Comparison of ENCODE assay signal across 18 cellular contexts in the genomic region with DNA sequence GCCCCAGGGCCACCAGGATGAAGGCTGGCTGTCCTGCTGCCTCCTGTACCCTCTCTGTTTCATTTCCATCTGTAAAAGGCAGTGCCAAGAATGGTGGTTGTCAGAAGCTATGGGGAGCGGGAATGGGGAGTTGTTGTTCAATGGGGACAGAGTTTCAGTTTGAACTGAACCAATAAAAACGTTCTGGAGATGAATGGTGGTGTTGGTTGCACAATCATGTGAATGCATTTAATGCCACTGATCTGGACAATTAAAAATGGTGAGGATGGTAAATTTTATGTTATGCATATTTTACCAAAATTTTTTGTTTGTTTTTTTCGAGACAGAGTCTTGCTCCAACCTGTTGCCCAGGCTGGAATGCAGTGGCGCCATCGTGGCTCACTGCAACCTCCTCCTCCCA.
"Had no signal": no experiment of that assay in that cellular context is flagged by ENCODE, and none has a peak within 500 bp of the region (broad histone marks: within the 10 kb centered on the region; RNA-seq: fewer than 3 reads in every experiment).

No MANE protein-coding gene starts in this region.

- H3K9me3 Mint-ChIP-seq: activated CD4-positive, alpha-beta T cell treated with anti-CD3 and anti-CD28 coated beads, Interleukin-2, amount 10 ng/mL, durations not matched to agents 24 days and 14 days; activated naive CD4-positive, alpha-beta T cell treated with anti-CD3 and anti-CD28 coated beads, Interleukin-2, amount 50 U/mL, for 72 hours; activated T-helper 1 cell treated with anti-CD3 and anti-CD28 coated beads, Interleukin-12 subunit alpha, Interleukin-12 subunit beta, Interleukin-2, Interleukin-4 antibody, amounts not matched to agents 30 ng/mL and 10 ng/mL and 1 ng/mL, durations not matched to agents 14 hours and 24 hours and 36 hours had no signal

- ATAC-seq: activated CD8-positive, alpha-beta T cell treated with anti-CD3 and anti-CD28 coated beads, Interleukin-2, amount 10 ng/mL, durations not matched to agents 7 days and 5 days; activated naive CD4-positive, alpha-beta T cell treated with anti-CD3 and anti-CD28 coated beads, Interleukin-2, amount 50 U/mL, for 72 hours; esophagus mucosa; mucosa of descending colon; SK-N-SH treated with all-trans-retinoic acid at 6 μM for 48 hours had no signal

- H3K27me3 Mint-ChIP-seq: activated CD4-positive, alpha-beta T cell treated with anti-CD3 and anti-CD28 coated beads, Interleukin-2, amount 10 ng/mL, durations not matched to agents 24 days and 14 days had no signal

- H3K27ac Mint-ChIP-seq: activated CD4-positive, alpha-beta T cell treated with anti-CD3 and anti-CD28 coated beads, Interleukin-2, amount 10 ng/mL, durations not matched to agents 24 days and 14 days; activated CD8-positive, alpha-beta T cell treated with anti-CD3 and anti-CD28 coated beads, Interleukin-2, amount 10 ng/mL, durations not matched to agents 7 days and 5 days; activated naive CD4-positive, alpha-beta T cell treated with anti-CD3 and anti-CD28 coated beads, Interleukin-2, amount 50 U/mL, for 72 hours; activated T-helper 1 cell treated with anti-CD3 and anti-CD28 coated beads, Interleukin-12 subunit alpha, Interleukin-12 subunit beta, Interleukin-2, Interleukin-4 antibody, amounts not matched to agents 30 ng/mL and 10 ng/mL and 1 ng/mL, durations not matched to agents 14 hours and 24 hours and 36 hours had no signal

- H3K36me3 ChIP-seq: spleen, tibial nerve had no signal

- H3K27me3 ChIP-seq: spleen, tibial nerve had no signal

- H3K4me1 Mint-ChIP-seq: activated CD4-positive, alpha-beta T cell treated with anti-CD3 and anti-CD28 coated beads, Interleukin-2, amount 10 ng/mL, durations not matched to agents 24 days and 14 days had no signal

- DNase-seq: activated CD4-positive, alpha-beta T cell treated with anti-CD3 and anti-CD28 coated beads, Interleukin-2, amount 10 ng/mL, durations not matched to agents 24 days and 14 days; activated CD8-positive, alpha-beta T cell treated with anti-CD3 and anti-CD28 coated beads, Interleukin-2, amount 10 ng/mL, durations not matched to agents 7 days and 5 days; activated gamma-delta T cell treated with Interleukin-2 at 50 U/mL for 16 hours; central memory CD4-positive, alpha-beta T cell; effector memory CD4-positive, alpha-beta T cell; glutamatergic neuron; hippocampal formation; mesendoderm; mucosa of descending colon; occipital lobe; spleen; stimulated activated CD4-positive, alpha-beta T cell treated with anti-CD3 and anti-CD28 coated beads, Interleukin-4, amount 100 ng/mL, for 1 hour; stimulated activated naive CD4-positive, alpha-beta T cell treated with Interleukin-2 at 50 U/mL for 16 hours had no signal

- H3K36me3 Mint-ChIP-seq: activated naive CD4-positive, alpha-beta T cell treated with anti-CD3 and anti-CD28 coated beads, Interleukin-2, amount 50 U/mL, for 72 hours had no signal

- H3K4me3 ChIP-seq: mucosa of descending colon, spleen, tibial nerve had no signal

- H3K4me3 Mint-ChIP-seq: activated CD4-positive, alpha-beta T cell treated with anti-CD3 and anti-CD28 coated beads, Interleukin-2, amount 10 ng/mL, durations not matched to agents 24 days and 14 days; activated CD8-positive, alpha-beta T cell treated with anti-CD3 and anti-CD28 coated beads, Interleukin-2, amount 10 ng/mL, durations not matched to agents 7 days and 5 days; activated T-helper 1 cell treated with anti-CD3 and anti-CD28 coated beads, Interleukin-12 subunit alpha, Interleukin-12 subunit beta, Interleukin-2, Interleukin-4 antibody, amounts not matched to agents 30 ng/mL and 10 ng/mL and 1 ng/mL, durations not matched to agents 14 hours and 24 hours and 36 hours had no signal

- H3K9me3 ChIP-seq: mucosa of descending colon, spleen, tibial nerve had no signal
